ENCODE assay signal across 29 cellular contexts in the genomic region with DNA sequence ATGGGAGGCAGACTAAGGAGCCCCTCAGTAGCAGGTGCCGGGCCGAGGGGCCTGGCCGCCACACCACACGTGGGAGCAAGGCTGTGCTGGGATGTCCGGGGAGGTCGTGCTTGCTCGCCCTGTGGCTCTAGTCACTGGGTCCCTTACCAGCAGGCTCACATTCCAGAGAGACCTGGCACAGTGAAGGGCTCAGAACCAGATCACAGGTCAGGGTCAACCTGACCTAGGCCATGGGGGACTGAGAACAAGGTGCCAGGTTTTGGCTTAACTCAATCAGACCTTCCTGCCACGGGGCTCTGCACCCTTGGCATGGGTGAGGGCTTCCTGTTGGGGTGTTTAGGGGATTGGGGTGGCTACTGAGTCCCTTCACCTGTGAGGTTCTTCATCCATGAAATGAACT. TPM values are rescaled to one million over a fixed set of nuclear protein-coding genes. Genes with fewer than 3 reads are reported as not detected.
"Had no signal": no experiment of that assay in that cellular context is flagged by ENCODE, and none has a peak within 500 bp of the region (broad histone marks: within the 10 kb centered on the region; RNA-seq: fewer than 3 reads in every experiment).

No MANE protein-coding gene starts in this region.

- H3K79me2 ChIP-seq: hepatocyte had no signal

- H3K36me3 ChIP-seq: brain microvascular endothelial cell had no signal

- H3K27ac ChIP-seq: brain microvascular endothelial cell, gastroesophageal sphincter, hepatocyte, neutrophil, SK-N-MC, skin epidermis, suprapubic skin, tibial artery, upper lobe of right lung, WERI-Rb-1 had no signal

- H3K4me3 ChIP-seq: gastroesophageal sphincter, hepatocyte, SK-N-MC, skin epidermis, suprapubic skin, tibial artery, upper lobe of right lung had no signal

- H3K27me3 ChIP-seq: brain microvascular endothelial cell, gastroesophageal sphincter, hepatocyte, neutrophil, suprapubic skin, tibial artery, upper lobe of right lung had no signal

- H3K9me3 Mint-ChIP-seq: activated naive CD8-positive, alpha-beta T cell treated with anti-CD3 and anti-CD28 coated beads, Interleukin-2, amount 10 ng/mL, durations not matched to agents 7 days and 5 days; activated T-helper 17 cell treated with anti-CD3 and anti-CD28 coated beads, Interleukin-2, amount 50 U/mL, for 72 hours; mesothelial cell of epicardium; naive B cell had no signal

- DNase-seq: activated CD8-positive, alpha-beta memory T cell treated with anti-CD3 and anti-CD28 coated beads for 24 hours; activated gamma-delta T cell treated with Interleukin-2 at 50 U/mL for 16 hours; activated naive CD8-positive, alpha-beta T cell treated with anti-CD3 and anti-CD28 coated beads, Interleukin-2, amount 10 ng/mL, durations not matched to agents 7 days and 5 days; amniotic stem cell; brain microvascular endothelial cell; left cardiac atrium; mammary epithelial cell; naive B cell; stimulated activated CD4-positive, alpha-beta T cell treated with anti-CD3 and anti-CD28 coated beads, Interleukin-12 subunit alpha, Interleukin-12 subunit beta, amount 100 ng/mL, for 4 hours; stimulated activated CD4-positive, alpha-beta T cell treated with anti-CD3 and anti-CD28 coated beads, Interleukin-4, amount 100 ng/mL, for 1 hour; T-helper 9 cell; tibial artery; upper lobe of right lung; WERI-Rb-1 had no signal

- H2AFZ ChIP-seq: hepatocyte had no signal

- H3K27me3 Mint-ChIP-seq: activated naive CD8-positive, alpha-beta T cell treated with anti-CD3 and anti-CD28 coated beads, Interleukin-2, amount 10 ng/mL, durations not matched to agents 7 days and 5 days; activated T-helper 17 cell treated with anti-CD3 and anti-CD28 coated beads, Interleukin-2, amount 50 U/mL, for 72 hours; naive B cell had no signal

- H3K27ac Mint-ChIP-seq: activated naive CD8-positive, alpha-beta T cell treated with anti-CD3 and anti-CD28 coated beads, Interleukin-2, amount 10 ng/mL, durations not matched to agents 7 days and 5 days; mesothelial cell of epicardium had no signal

- H3K4me1 Mint-ChIP-seq: activated T-helper 17 cell treated with anti-CD3 and anti-CD28 coated beads, Interleukin-2, amount 50 U/mL, for 72 hours had no signal

- H3K9me3 ChIP-seq: gastroesophageal sphincter, neutrophil, suprapubic skin, tibial artery, upper lobe of right lung had no signal

- H3K4me1 ChIP-seq: tibial artery had no signal

- H3K4me3 Mint-ChIP-seq: activated naive CD8-positive, alpha-beta T cell treated with anti-CD3 and anti-CD28 coated beads, Interleukin-2, amount 10 ng/mL, durations not matched to agents 7 days and 5 days; activated T-helper 17 cell treated with anti-CD3 and anti-CD28 coated beads, Interleukin-2, amount 50 U/mL, for 72 hours; mesothelial cell of epicardium; naive B cell had no signal

- ATAC-seq: activated T-helper 17 cell treated with anti-CD3 and anti-CD28 coated beads, Interleukin-2, amount 50 U/mL, for 72 hours; gastroesophageal sphincter; left cardiac atrium; sciatic nerve; upper lobe of right lung had no signal

- H3K4me2 ChIP-seq: hepatocyte had no signal

RNA-seq across cellular contexts. Expression of gene DEGS2, which starts 22.3 kb away (rescaled TPM):
- total RNA-seq: astrocyte; cardiac septum; endothelial cell of umbilical vein; fibroblast of villous mesenchyme; T-helper 1 cell treated with Interleukin-12 subunit alpha and Interleukin-12 subunit beta and Interleukin-4 antibody, amounts not matched to agents 30 ng/mL and 1 ng/mL, for 36 hours had no signal
- polyA plus RNA-seq: fibroblast of lung had no signal
